16 cellular contexts compared by ENCODE assay signal in genomic region chr6:166639921-166640320, GRCh38. TPM values are rescaled to one million over a fixed set of nuclear protein-coding genes. Genes with fewer than 3 reads are reported as not detected.
DNase-seq lines count a peak whose midpoint lies in the region; ATAC-seq, FAIRE-seq and TF ChIP-seq lines count a peak whose summit lies in the region.
"Had no signal": no experiment of that assay in that cellular context is flagged by ENCODE, and none has a peak within 500 bp of the region (broad histone marks: within the 10 kb centered on the region; RNA-seq: fewer than 3 reads in every experiment).

No MANE protein-coding gene starts in this region.

- no peak overlapping the region for H3K27ac Mint-ChIP-seq in chondrocyte (ENCODE audit: unreplicated experiment)

- no peaks in the 10 kb centered on the region for H3K9me1 ChIP-seq in endothelial cell of umbilical vein (replicated peaks; ENCODE audit: control insufficient read depth, extremely low read depth, insufficient read depth, low read length)

- H3K9me3 Mint-ChIP-seq in chondrocyte (ENCODE audit: low read depth), result peaks cover 7% of the 10 kb centered on the region

- no peaks in the 10 kb centered on the region for H3K36me3 Mint-ChIP-seq in chondrocyte (ENCODE audit: low read depth)

- no peak overlapping the region for H3K4me3 Mint-ChIP-seq in chondrocyte (ENCODE audit: unreplicated experiment)
- H3K4me3 Mint-ChIP-seq: CD8-positive, alpha-beta memory T cell had no signal

- no peaks in the 10 kb centered on the region for H3K27me3 Mint-ChIP-seq in chondrocyte (ENCODE audit: low read depth)

- no peak for TF ChIP-seq POLR2A in endothelial cell of umbilical vein (IDR thresholded peaks at IDR 0.05; ENCODE audit: low read depth, low read length)

- H3K4me1 ChIP-seq in A673 (ENCODE audit: insufficient read depth, low read length, poor library complexity, severe bottlenecking) (peaks cover 44% of the 10 kb centered on the region), GM23248 (ENCODE audit: insufficient read depth) (peaks cover 9% of the 10 kb centered on the region), endothelial cell of umbilical vein (ENCODE audit: control insufficient read depth, extremely low read depth, insufficient read depth, low read length) (peaks cover 34% of the 10 kb centered on the region), neutrophil (ENCODE audit: control insufficient read depth in 1 of 2, insufficient read depth in 1 of 2, low read depth in 1 of 2, low read length in 1 of 2) (peaks cover 8 to 34% of the 10 kb centered on the region in 2 experiments)

- no peaks in the 10 kb centered on the region for H4K20me1 ChIP-seq in GM23248 (ENCODE audit: insufficient read depth)
- H4K20me1 ChIP-seq in endothelial cell of umbilical vein (replicated peaks; ENCODE audit: control insufficient read depth, extremely low read depth, insufficient read depth, low read length), result no peaks in the 10 kb centered on the region

- no peak for FAIRE-seq in endothelial cell of umbilical vein (lab: Jason Lieb, UNC)
- FAIRE-seq: H1 had no signal

- H3K4me2 ChIP-seq in GM23248 (ENCODE audit: unreplicated experiment), result peak overlapping the region; percentile 61
- peak overlapping the region; percentile 66 for H3K4me2 ChIP-seq in endothelial cell of umbilical vein (ENCODE audit: insufficient read depth, low read length)

- H3K36me3 ChIP-seq in A673 (ENCODE audit: insufficient read depth, low read length, poor library complexity, severe bottlenecking), result no peaks in the 10 kb centered on the region
- H3K36me3 ChIP-seq in GM23248 (ENCODE audit: low read depth), result no peaks in the 10 kb centered on the region
- H3K36me3 ChIP-seq in endothelial cell of umbilical vein (ENCODE audit: control insufficient read depth in 2 of 2, extremely low read depth in 1 of 2, insufficient read depth in 2 of 2, low read length in 2 of 2), result no peaks in the 10 kb centered on the region
- no peaks in the 10 kb centered on the region for H3K36me3 ChIP-seq in neutrophil

- POLR2A ChIA-PET in A673 (lab: Charles Lee; ENCODE audit: low non-redundant PET), result interaction anchor here (1.0 kb wide), 1 partner anchor 13 kb away, joined by 3 read pairs; the partner anchor contains the start of gene RPS6KA2
- POLR2A ChIA-PET in endothelial cell of umbilical vein (lab: Charles Lee), result interaction anchor here (1.3 to 2.0 kb wide), 3 partner anchors 12 to 83 kb away, joined by 4 to 11 read pairs (median 4); partner anchors contain the start of gene RPS6KA2

- dilution Hi-C loops in endothelial cell of umbilical vein (cut with MboI; ENCODE audit: extremely low pct_ligation_motif_present, low sequenced_read_pairs), result no loop called here

- DNase-seq in A673 (ENCODE audit: low spot score) (peak; percentile 59), GM23248 (no peak), endothelial cell of umbilical vein (ENCODE audit: low read depth, low spot score) (peak; percentile 56), chondrocyte (ENCODE audit: low spot score) (no peak), left colon (no peak), DMS114 treated with DMSO at 0.1 percent for 48 hours (lab: John Stamatoyannopoulos, UW; ENCODE audit: unreplicated experiment) (no peak)
- DNase-seq: ACHN; CD8-positive, alpha-beta memory T cell; DMS 273 treated with DMSO at 0.1 percent for 48 hours; Kasumi-1; NCI-H1417 treated with DMSO at 0.1 percent for 48 hours; NCI-H2029 treated with DMSO at 0.1 percent for 48 hours; NCI-H510A treated with DMSO at 0.1 percent for 48 hours; SHP77 treated with DMSO at 0.1 percent for 48 hours had no signal

- H3K9me3 ChIP-seq in A673 (ENCODE audit: low read depth, low read length, poor library complexity, severe bottlenecking) (no peaks in the 10 kb centered on the region), GM23248 (ENCODE audit: low read depth) (no peaks in the 10 kb centered on the region), endothelial cell of umbilical vein (replicated peaks; ENCODE audit: control insufficient read depth, insufficient read depth, low read length) (no peaks in the 10 kb centered on the region), neutrophil (no peaks in the 10 kb centered on the region)

- peaks cover 7% of the 10 kb centered on the region for H3K4me1 Mint-ChIP-seq in chondrocyte (ENCODE audit: low read depth)

- intact Hi-C loops in A673 (cut with micrococcal nuclease; ENCODE audit: unreplicated experiment), result no loop called here
- intact Hi-C loops in endothelial cell of umbilical vein (cut with micrococcal nuclease), result loop anchor here (1.0 to 5.0 kb wide), 5 partner anchors 13 to 153 kb away; partner anchors contain the start of gene RPS6KA2
- intact Hi-C loops in left colon (cut with DNase I, micrococcal nuclease), result no loop called here

- H3K9me2 ChIP-seq in GM23248 (ENCODE audit: insufficient read depth), result no peaks in the 10 kb centered on the region

- H3K27me3 ChIP-seq in A673 (replicated peaks; ENCODE audit: insufficient read depth, low read depth, low read length, poor library complexity) (no peaks in the 10 kb centered on the region), GM23248 (replicated peaks; ENCODE audit: insufficient read depth) (peaks cover 29% of the 10 kb centered on the region), endothelial cell of umbilical vein (ENCODE audit: control insufficient read depth in 2 of 2, insufficient read depth in 2 of 2, low read length in 2 of 2) (no peaks in the 10 kb centered on the region), neutrophil (no peaks in the 10 kb centered on the region)

- ATAC-seq in left colon, result no peak

- in situ Hi-C loops in GM23248 (cut with MboI), result no loop called here

- H3K79me2 ChIP-seq in GM23248 (ENCODE audit: insufficient read depth) (no peaks in the 10 kb centered on the region), endothelial cell of umbilical vein (ENCODE audit: control insufficient read depth, insufficient read depth, low read length) (no peaks in the 10 kb centered on the region)

- TF ChIP-seq CTCF in A673 (conservative IDR thresholded peaks at IDR 0.05; ENCODE audit: low read depth, low read length) (no peak), endothelial cell of umbilical vein (IDR thresholded peaks at IDR 0.05; ENCODE audit: extremely low read depth in 1 of 2, insufficient read depth in 1 of 2, low read depth in 1 of 2, low read length in 2 of 2) (no peak), neutrophil (IDR thresholded peaks at IDR 0.05) (no peak), chondrocyte (IDR thresholded peaks at IDR 0.05) (no peak)

- 0 out of 2 replicates have a peak, but pooled peaks cover 8% of the 10 kb centered on the region for H3F3A ChIP-seq in GM23248 (ENCODE audit: insufficient read depth)

- H2AFZ ChIP-seq in GM23248 (no peak overlapping the region), endothelial cell of umbilical vein (ENCODE audit: low read depth, low read length) (peak overlapping the region; percentile 40)

- BruUV-seq in A673 (replicated peaks; lab: Mats Ljungman, UMichigan) (TSS peak; percentile 71), endothelial cell of umbilical vein (replicated peaks; lab: Mats Ljungman, UMichigan) (TSS peak; percentile 28)

- H3K27ac ChIP-seq in A673 (ENCODE audit: low read depth, low read length, poor library complexity, severe bottlenecking), result peak overlapping the region; percentile 83
- no peak overlapping the region for H3K27ac ChIP-seq in GM23248
- H3K27ac ChIP-seq in endothelial cell of umbilical vein (ENCODE audit: insufficient read depth, low read depth, low read length), result peak overlapping the region; percentile 59
- H3K27ac ChIP-seq in neutrophil, result peak overlapping the region; percentile 5

- H3K4me3 ChIP-seq in A673 (ENCODE audit: low read depth, low read length, poor library complexity, severe bottlenecking) (peak overlapping the region; percentile 21), GM23248 (0 out of 2 replicates have a peak overlapping the region, but pooled peaks have one; percentile 19), endothelial cell of umbilical vein (replicated peaks in 1 of 3; ENCODE audit: insufficient read depth in 1 of 3, low read depth in 1 of 3, low read length in 3 of 3) (peak overlapping the region in 1 of 3 experiments; percentile 21), neutrophil (ENCODE audit: low read depth in 1 of 2, low read length in 1 of 2) (no peak overlapping the region)

- 89 to 94% methylated on average over 6 of the region's 6 CpGs for WGBS in GM23248 (ENCODE audit: low coverage in 1 of 2, low lambda C conversion rate in 2 of 2, missing lambda C conversion rate in 2 of 2), 2 experiments

- H3K9ac ChIP-seq in GM23248, result no peak overlapping the region
- peak overlapping the region; percentile 57 for H3K9ac ChIP-seq in endothelial cell of umbilical vein (replicated peaks; ENCODE audit: extremely low read depth, insufficient read depth, low read length)

- CTCF ChIA-PET in A673 (lab: Charles Lee), result interaction anchor here (1.0 kb wide), 1 partner anchor 135 kb away, joined by 3 read pairs; no protein-coding TSS in a partner anchor
- CTCF ChIA-PET in endothelial cell of umbilical vein (lab: Charles Lee), result interaction anchor here (1.0 to 2.0 kb wide), 12 partner anchors 10 to 174 kb away, joined by 3 to 15 read pairs (median 5); partner anchors contain the start of gene RPS6KA2

RNA-seq across cellular contexts. Expression of gene RPS6KA2, which starts 12.9 kb away (rescaled TPM):
- total RNA-seq in A673 (2021), result 30.1 and 37.8 TPM in 2 replicates
- total RNA-seq in GM23248 (2014; rRNA removed; shearing (Covaris generic)), result 42.0 and 45.1 TPM in 2 replicates
- polyA plus RNA-seq in GM23248 (2016; fragmentation: Nextera tagmentation; extraction: Ambion mirVana), result 44.0 and 49.0 TPM in 2 replicates
- total RNA-seq in endothelial cell of umbilical vein, result 72.6 and 75.8 TPM in 2 replicates
- polyA plus RNA-seq in endothelial cell of umbilical vein, result 50.8 and 54.5 TPM in 2 replicates
- polyA plus RNA-seq in endothelial cell of umbilical vein (2011; cell fraction: cytosol; rRNA removed), result 55.6 and 63.8 TPM in 2 replicates
- 54.4 and 62.9 TPM in 2 replicates for polyA plus RNA-seq in endothelial cell of umbilical vein (2011; cell fraction: nucleus; rRNA removed)
- 45.5 and 51.6 TPM in 2 replicates for polyA plus RNA-seq in endothelial cell of umbilical vein (2012)
- polyA minus RNA-seq in endothelial cell of umbilical vein, result 156 and 158 TPM in 2 replicates
- not detected for polyA minus RNA-seq in endothelial cell of umbilical vein (2011; cell fraction: cytosol; rRNA and poly(A)+ RNA removed)
- polyA minus RNA-seq in endothelial cell of umbilical vein (2011; cell fraction: nucleus; rRNA and poly(A)+ RNA removed), result 79.6 and 96.9 TPM in 2 replicates
- 124 to 147 TPM (median 127 TPM) in 3 replicates for total RNA-seq in chondrocyte
- 10 to 100 TPM; 11.5 to 13.3 TPM for total RNA-seq in left colon

RNA-seq across cellular contexts. Expression of gene RAMACL, which starts 53.4 kb away (rescaled TPM):
- 0.77 and 2.2 TPM in 2 replicates for total RNA-seq in A673 (2021)
- 0.13 and 2.1 TPM in 2 replicates for total RNA-seq in GM23248 (2014; rRNA removed; shearing (Covaris generic))
- polyA plus RNA-seq in GM23248 (2016; fragmentation: Nextera tagmentation; extraction: Ambion mirVana), result 0.31 and 0.33 TPM in 2 replicates
- 4.0 and 5.3 TPM in 2 replicates for total RNA-seq in endothelial cell of umbilical vein
- 0.17 and 0.25 TPM in 2 replicates for polyA plus RNA-seq in endothelial cell of umbilical vein
- polyA plus RNA-seq in endothelial cell of umbilical vein (2011; cell fraction: cytosol; rRNA removed), result 0.14 and 0.17 TPM in 2 replicates
- polyA plus RNA-seq in endothelial cell of umbilical vein (2011; cell fraction: nucleus; rRNA removed), result 3.7 and 4.7 TPM in 2 replicates
- 0.40 and 0.90 TPM in 2 replicates for polyA plus RNA-seq in endothelial cell of umbilical vein (2012)
- polyA minus RNA-seq in endothelial cell of umbilical vein, result 9.8 and 10.3 TPM in 2 replicates
- 1.8 TPM for polyA minus RNA-seq in endothelial cell of umbilical vein (2011; cell fraction: cytosol; rRNA and poly(A)+ RNA removed)
- 22.9 and 26.7 TPM in 2 replicates for polyA minus RNA-seq in endothelial cell of umbilical vein (2011; cell fraction: nucleus; rRNA and poly(A)+ RNA removed)
- 1.7 to 4.8 TPM (median 2.4 TPM) in 3 replicates for total RNA-seq in chondrocyte
- total RNA-seq in left colon, result 1 to 10 TPM in 1 of 2 donors, under 1 TPM in 1; 0.81 to 1.1 TPM

Comparison
In these comparisons a context has a peak if more than half of its experiments do, and no peak if none do; other contexts are left out.
1. DNase-seq: peak in A673 (single experiment) and endothelial cell of umbilical vein (single experiment); none in GM23248 (single experiment), chondrocyte (single experiment), left colon (0 of 2) and DMS114 treated with DMSO at 0.1 percent for 48 hours (single experiment).
2. H3K4me3 ChIP-seq: peak in A673 (single experiment) and GM23248 (single experiment); none in neutrophil (0 of 2).